In genomic region chrX:31845003-31845402, GRCh38 we compare ENCODE assay signal across 16 cellular contexts.
"Had no signal": no experiment of that assay in that cellular context is flagged by ENCODE, and none has a peak within 500 bp of the region (broad histone marks: within the 10 kb centered on the region; RNA-seq: fewer than 3 reads in every experiment).

No MANE protein-coding gene starts in this region.

- H3K27ac Mint-ChIP-seq: activated naive CD8-positive, alpha-beta T cell treated with anti-CD3 and anti-CD28 coated beads for 36 hours; activated T-cell treated with anti-CD3 and anti-CD28 coated beads, Interleukin-2, amount 50 U/mL, for 72 hours; stimulated activated naive B cell treated with anti-CD40 and anti-IgM and Interleukin-4, amounts not matched to agents 10 μg/mL and 1 μg/mL and 100 μg/mL, for 72 hours; type B pancreatic cell had no signal

- H3K4me1 Mint-ChIP-seq: activated naive CD8-positive, alpha-beta T cell treated with anti-CD3 and anti-CD28 coated beads for 36 hours; neural crest cell; stimulated activated naive B cell treated with anti-CD40 and anti-IgM and Interleukin-4, amounts not matched to agents 10 μg/mL and 1 μg/mL and 100 μg/mL, for 72 hours had no signal

- DNase-seq: activated CD4-positive, alpha-beta T cell treated with anti-CD3 and anti-CD28 coated beads for 1 hour; activated CD4-positive, alpha-beta T cell treated with anti-CD3 and anti-CD28 coated beads, Interleukin-2, amount 50 U/mL, for 48 hours; activated gamma-delta T cell treated with Interleukin-2 at 50 U/mL for 16 hours; activated naive CD8-positive, alpha-beta T cell treated with anti-CD3 and anti-CD28 coated beads for 36 hours; activated T-cell treated with anti-CD3 and anti-CD28 coated beads, Interleukin-2, amount 50 U/mL, for 72 hours; cortex of kidney; foreskin keratinocyte; heart right ventricle; kidney; ovary; stimulated activated naive B cell treated with anti-CD40 and anti-IgM and Interleukin-4, amounts not matched to agents 10 μg/mL and 1 μg/mL and 100 μg/mL, for 72 hours; T1000 had no signal

- ATAC-seq: activated T-cell treated with anti-CD3 and anti-CD28 coated beads, Interleukin-2, amount 50 U/mL, for 72 hours; foreskin keratinocyte; stimulated activated naive B cell treated with anti-CD40 and anti-IgM and Interleukin-4, amounts not matched to agents 10 μg/mL and 1 μg/mL and 100 μg/mL, for 72 hours had no signal

- H3K4me3 ChIP-seq: esophagus muscularis mucosa, heart right ventricle, ovary, smooth muscle cell had no signal

- H3K9me3 ChIP-seq: esophagus muscularis mucosa, heart right ventricle, ovary had no signal

- H3K27me3 Mint-ChIP-seq: activated naive CD8-positive, alpha-beta T cell treated with anti-CD3 and anti-CD28 coated beads for 36 hours; stimulated activated naive B cell treated with anti-CD40 and anti-IgM and Interleukin-4, amounts not matched to agents 10 μg/mL and 1 μg/mL and 100 μg/mL, for 72 hours; type B pancreatic cell had no signal

- H3K4me3 Mint-ChIP-seq: activated naive CD8-positive, alpha-beta T cell treated with anti-CD3 and anti-CD28 coated beads for 36 hours; activated T-cell treated with anti-CD3 and anti-CD28 coated beads, Interleukin-2, amount 50 U/mL, for 72 hours; neural crest cell; stimulated activated naive B cell treated with anti-CD40 and anti-IgM and Interleukin-4, amounts not matched to agents 10 μg/mL and 1 μg/mL and 100 μg/mL, for 72 hours; type B pancreatic cell had no signal

- H3K27ac ChIP-seq: esophagus muscularis mucosa, foreskin keratinocyte, ovary had no signal

- H3K36me3 Mint-ChIP-seq: activated naive CD8-positive, alpha-beta T cell treated with anti-CD3 and anti-CD28 coated beads for 36 hours; stimulated activated naive B cell treated with anti-CD40 and anti-IgM and Interleukin-4, amounts not matched to agents 10 μg/mL and 1 μg/mL and 100 μg/mL, for 72 hours; type B pancreatic cell had no signal

- H3K36me3 ChIP-seq: esophagus muscularis mucosa, heart right ventricle, ovary had no signal

- H3K9me3 Mint-ChIP-seq: activated naive CD8-positive, alpha-beta T cell treated with anti-CD3 and anti-CD28 coated beads for 36 hours; stimulated activated naive B cell treated with anti-CD40 and anti-IgM and Interleukin-4, amounts not matched to agents 10 μg/mL and 1 μg/mL and 100 μg/mL, for 72 hours; type B pancreatic cell had no signal

- H3K4me1 ChIP-seq: foreskin keratinocyte, heart right ventricle had no signal

- H3K27me3 ChIP-seq: esophagus muscularis mucosa, foreskin keratinocyte, heart right ventricle, ovary had no signal
